ENCODE assay signal across 22 cellular contexts in genomic region chr3:149828390-149828789, GRCh38. TPM values are rescaled to one million over a fixed set of nuclear protein-coding genes. Genes with fewer than 3 reads are reported as not detected.
"Had no signal": no experiment of that assay in that cellular context is flagged by ENCODE, and none has a peak within 500 bp of the region (broad histone marks: within the 10 kb centered on the region; RNA-seq: fewer than 3 reads in every experiment).

No MANE protein-coding gene starts in this region.

- DNase-seq: activated CD4-positive, alpha-beta memory T cell treated with anti-CD3 and anti-CD28 coated beads for 36 hours; activated CD4-positive, alpha-beta T cell treated with anti-CD3 and anti-CD28 coated beads, Interleukin-2, amount 10 ng/mL, durations not matched to agents 7 days and 5 days; activated CD8-positive, alpha-beta memory T cell treated with anti-CD3 and anti-CD28 coated beads for 24 hours; activated effector memory CD4-positive, alpha-beta T cell treated with anti-CD3 and anti-CD28 coated beads, Interleukin-2, amount 50 U/mL, for 16 hours; activated naive CD4-positive, alpha-beta T cell treated with Interleukin-2 at 50 U/mL for 16 hours; activated naive CD8-positive, alpha-beta T cell treated with anti-CD3 and anti-CD28 coated beads, Interleukin-2, amount 50 U/mL, for 24 hours; activated T-cell treated with anti-CD3 and anti-CD28 coated beads, Interleukin-2, amount 50 U/mL, for 4 hours; amniotic stem cell; MM.1S; NCI-H1105 treated with DMSO at 0.1 percent for 48 hours; NCI-H146; NCI-H187 treated with DMSO at 0.1 percent for 48 hours; NCI-H2081 treated with DMSO at 0.1 percent for 48 hours; NCI-H446; NCI-H524; SHP77 treated with DMSO at 0.1 percent for 48 hours; T-helper 17 cell; T-helper 9 cell had no signal

- H3K4me1 Mint-ChIP-seq: activated CD4-positive, alpha-beta T cell treated with anti-CD3 and anti-CD28 coated beads, Interleukin-2, amount 10 ng/mL, durations not matched to agents 7 days and 5 days; brain had no signal

- H3K4me3 Mint-ChIP-seq: activated CD4-positive, alpha-beta memory T cell treated with anti-CD3 and anti-CD28 coated beads for 36 hours; activated CD4-positive, alpha-beta T cell treated with anti-CD3 and anti-CD28 coated beads, Interleukin-2, amount 10 ng/mL, durations not matched to agents 7 days and 5 days; activated naive CD8-positive, alpha-beta T cell treated with anti-CD3 and anti-CD28 coated beads, Interleukin-2, amount 50 U/mL, for 24 hours; activated T-cell treated with anti-CD3 and anti-CD28 coated beads, Interleukin-2, amount 50 U/mL, for 4 hours; brain; T-helper 17 cell; WTC11 had no signal

- H3K27me3 Mint-ChIP-seq: activated CD4-positive, alpha-beta memory T cell treated with anti-CD3 and anti-CD28 coated beads for 36 hours; activated CD4-positive, alpha-beta T cell treated with anti-CD3 and anti-CD28 coated beads, Interleukin-2, amount 10 ng/mL, durations not matched to agents 7 days and 5 days; activated naive CD8-positive, alpha-beta T cell treated with anti-CD3 and anti-CD28 coated beads, Interleukin-2, amount 50 U/mL, for 24 hours; T-helper 17 cell had no signal

- H3K27ac Mint-ChIP-seq: activated CD4-positive, alpha-beta memory T cell treated with anti-CD3 and anti-CD28 coated beads for 36 hours; activated CD4-positive, alpha-beta T cell treated with anti-CD3 and anti-CD28 coated beads, Interleukin-2, amount 10 ng/mL, durations not matched to agents 7 days and 5 days; activated naive CD4-positive, alpha-beta T cell treated with anti-CD3 and anti-CD28 coated beads, Interleukin-2, amount 50 U/mL, for 72 hours; activated naive CD8-positive, alpha-beta T cell treated with anti-CD3 and anti-CD28 coated beads, Interleukin-2, amount 50 U/mL, for 24 hours; brain; T-helper 17 cell; WTC11 had no signal

RNA-seq across cellular contexts. Expression of gene ANKUB1, which starts 36.0 kb away (rescaled TPM):
- total RNA-seq: activated CD4-positive, alpha-beta memory T cell treated with anti-CD3 and anti-CD28 coated beads for 36 hours; activated CD4-positive, alpha-beta T cell treated with anti-CD3 and anti-CD28 coated beads, Interleukin-2, amount 10 ng/mL, durations not matched to agents 7 days and 5 days; activated naive CD4-positive, alpha-beta T cell treated with anti-CD3 and anti-CD28 coated beads, Interleukin-2, amount 50 U/mL, for 72 hours; activated T-cell treated with anti-CD3 and anti-CD28 coated beads, Interleukin-2, amount 50 U/mL, for 4 hours; astrocyte; T-helper 17 cell; WTC11 had no signal
